In genomic region chr15:41424809-41425208, GRCh38 we compare ENCODE assay signal across 18 cellular contexts. TPM values are rescaled to one million over a fixed set of nuclear protein-coding genes. Genes with fewer than 3 reads are reported as not detected.
DNase-seq lines count a peak whose midpoint lies in the region; ATAC-seq and TF ChIP-seq lines count a peak whose summit lies in the region.
"Had no signal": no experiment of that assay in that cellular context is flagged by ENCODE, and none has a peak within 500 bp of the region (broad histone marks: within the 10 kb centered on the region; RNA-seq: fewer than 3 reads in every experiment).

No MANE protein-coding gene starts in this region.

- no peak for ATAC-seq in activated T-cell treated with anti-CD3 and anti-CD28 coated beads, Interleukin-2, amount 50 U/mL, for 4 hours
- ATAC-seq in activated CD8-positive, alpha-beta T cell treated with anti-CD3 and anti-CD28 coated beads, Interleukin-2, amount 10 ng/mL, durations not matched to agents 7 days and 5 days = no peak
- ATAC-seq in GM19328 (IDR thresholded peaks at IDR 0.05; ENCODE audit: unreplicated experiment) = no peak
- ATAC-seq: gastroesophageal sphincter, left lobe of liver, right cardiac atrium had no signal

- CTCF ChIA-PET in activated CD8-positive, alpha-beta T cell treated with anti-CD3 and anti-CD28 coated beads, Interleukin-2, amount 10 ng/mL, durations not matched to agents 7 days and 5 days (lab: Charles Lee) = no interaction called here

- H3K4me3 ChIP-seq in brain microvascular endothelial cell (ENCODE audit: low read depth, low read length) = no peak overlapping the region
- H3K4me3 ChIP-seq: gastroesophageal sphincter had no signal

- H3K27ac Mint-ChIP-seq in activated T-cell treated with anti-CD3 and anti-CD28 coated beads, Interleukin-2, amount 50 U/mL, for 24 hours = peak overlapping the region; percentile 83
- peak overlapping the region; percentile 87 for H3K27ac Mint-ChIP-seq in activated CD8-positive, alpha-beta T cell treated with anti-CD3 and anti-CD28 coated beads, Interleukin-2, amount 10 ng/mL, durations not matched to agents 7 days and 5 days
- no peak overlapping the region for H3K27ac Mint-ChIP-seq in neural crest cell (ENCODE audit: unreplicated experiment)

- no peaks in the 10 kb centered on the region for H3K27me3 ChIP-seq in brain microvascular endothelial cell (replicated peaks)
- H3K27me3 ChIP-seq: gastroesophageal sphincter had no signal

- H3K27ac ChIP-seq in brain microvascular endothelial cell = no peak overlapping the region
- H3K27ac ChIP-seq: gastroesophageal sphincter had no signal

- H3K36me3 Mint-ChIP-seq in activated T-cell treated with anti-CD3 and anti-CD28 coated beads, Interleukin-2, amount 50 U/mL, for 24 hours (ENCODE audit: low read depth) = peaks cover 9% of the 10 kb centered on the region
- peaks cover 4% of the 10 kb centered on the region for H3K36me3 Mint-ChIP-seq in activated T-cell treated with anti-CD3 and anti-CD28 coated beads, Interleukin-2, amount 50 U/mL, for 4 hours (ENCODE audit: insufficient read depth)
- peaks cover 7% of the 10 kb centered on the region for H3K36me3 Mint-ChIP-seq in activated CD8-positive, alpha-beta T cell treated with anti-CD3 and anti-CD28 coated beads, Interleukin-2, amount 10 ng/mL, durations not matched to agents 7 days and 5 days (ENCODE audit: low read depth)
- peaks cover 8% of the 10 kb centered on the region for H3K36me3 Mint-ChIP-seq in neural crest cell (ENCODE audit: low read depth)

- H3K36me3 ChIP-seq in brain microvascular endothelial cell (replicated peaks) = no peaks in the 10 kb centered on the region
- H3K36me3 ChIP-seq: gastroesophageal sphincter had no signal

- in situ Hi-C loops in KBM-7 (cut with MboI; ENCODE audit: low pct_unique_long_range_greater_than_20kb, low sequenced_read_pairs) (no loop called here), brain microvascular endothelial cell (cut with HindIII; ENCODE audit: low pct_ligation_motif_present, low sequenced_read_pairs) (no loop called here)

- no peaks in the 10 kb centered on the region for H3K27me3 Mint-ChIP-seq in activated T-cell treated with anti-CD3 and anti-CD28 coated beads, Interleukin-2, amount 50 U/mL, for 24 hours
- H3K27me3 Mint-ChIP-seq in activated T-cell treated with anti-CD3 and anti-CD28 coated beads, Interleukin-2, amount 50 U/mL, for 4 hours (ENCODE audit: low read depth) = no peaks in the 10 kb centered on the region
- H3K27me3 Mint-ChIP-seq in activated CD8-positive, alpha-beta T cell treated with anti-CD3 and anti-CD28 coated beads, Interleukin-2, amount 10 ng/mL, durations not matched to agents 7 days and 5 days (ENCODE audit: low read depth) = no peaks in the 10 kb centered on the region
- H3K27me3 Mint-ChIP-seq in neural crest cell (ENCODE audit: low read depth) = no peaks in the 10 kb centered on the region
- H3K27me3 Mint-ChIP-seq: brain had no signal

- TF ChIP-seq POLR2A in erythroblast (IDR thresholded peaks at IDR 0.05; ENCODE audit: low read length) = no peak

- peaks cover 43% of the 10 kb centered on the region for H3K4me1 Mint-ChIP-seq in activated T-cell treated with anti-CD3 and anti-CD28 coated beads, Interleukin-2, amount 50 U/mL, for 24 hours (ENCODE audit: low read depth)
- H3K4me1 Mint-ChIP-seq in activated T-cell treated with anti-CD3 and anti-CD28 coated beads, Interleukin-2, amount 50 U/mL, for 4 hours (ENCODE audit: low read depth) = peaks cover 31% of the 10 kb centered on the region
- H3K4me1 Mint-ChIP-seq in activated CD8-positive, alpha-beta T cell treated with anti-CD3 and anti-CD28 coated beads, Interleukin-2, amount 10 ng/mL, durations not matched to agents 7 days and 5 days (ENCODE audit: low read depth) = peaks cover 36% of the 10 kb centered on the region
- H3K4me1 Mint-ChIP-seq in neural crest cell = peaks cover 16% of the 10 kb centered on the region

- H3K4me3 Mint-ChIP-seq in activated T-cell treated with anti-CD3 and anti-CD28 coated beads, Interleukin-2, amount 50 U/mL, for 24 hours = peak overlapping the region; percentile 13
- no peak overlapping the region for H3K4me3 Mint-ChIP-seq in activated T-cell treated with anti-CD3 and anti-CD28 coated beads, Interleukin-2, amount 50 U/mL, for 4 hours
- peak overlapping the region; percentile 14 for H3K4me3 Mint-ChIP-seq in activated CD8-positive, alpha-beta T cell treated with anti-CD3 and anti-CD28 coated beads, Interleukin-2, amount 10 ng/mL, durations not matched to agents 7 days and 5 days
- no peak overlapping the region for H3K4me3 Mint-ChIP-seq in neural crest cell
- H3K4me3 Mint-ChIP-seq: brain had no signal

- no peaks in the 10 kb centered on the region for H3K9me3 Mint-ChIP-seq in activated T-cell treated with anti-CD3 and anti-CD28 coated beads, Interleukin-2, amount 50 U/mL, for 24 hours
- H3K9me3 Mint-ChIP-seq in activated T-cell treated with anti-CD3 and anti-CD28 coated beads, Interleukin-2, amount 50 U/mL, for 4 hours = no peaks in the 10 kb centered on the region
- no peaks in the 10 kb centered on the region for H3K9me3 Mint-ChIP-seq in activated CD8-positive, alpha-beta T cell treated with anti-CD3 and anti-CD28 coated beads, Interleukin-2, amount 10 ng/mL, durations not matched to agents 7 days and 5 days (ENCODE audit: insufficient read depth)
- no peaks in the 10 kb centered on the region for H3K9me3 Mint-ChIP-seq in neural crest cell

- no peak for DNase-seq in activated T-cell treated with anti-CD3 and anti-CD28 coated beads, Interleukin-2, amount 50 U/mL, for 24 hours
- no peak for DNase-seq in activated T-cell treated with anti-CD3 and anti-CD28 coated beads, Interleukin-2, amount 50 U/mL, for 4 hours
- DNase-seq in KBM-7 = peak; percentile 25
- no peak for DNase-seq in activated CD8-positive, alpha-beta T cell treated with anti-CD3 and anti-CD28 coated beads, Interleukin-2, amount 10 ng/mL, durations not matched to agents 7 days and 5 days
- no peak for DNase-seq in neural crest cell (ENCODE audit: low read depth, low spot score)
- DNase-seq in erythroblast (lab: John Stamatoyannopoulos, UW) = no peak
- no peak for DNase-seq in brain microvascular endothelial cell
- DNase-seq: cortex of kidney, DMS79 treated with DMSO at 0.1 percent for 48 hours, NCI-H1930, NCI-H446 treated with DMSO at 0.1 percent for 48 hours, right cardiac atrium, SHP77 treated with DMSO at 0.1 percent for 48 hours, T1000 had no signal

- TF ChIP-seq CTCF in neural crest cell (conservative IDR thresholded peaks at IDR 0.05) (peak; percentile 23), brain microvascular endothelial cell (IDR thresholded peaks at IDR 0.05; ENCODE audit: low read depth, low read length, missing control alignments) (no peak)

- POLR2A ChIA-PET in activated CD8-positive, alpha-beta T cell treated with anti-CD3 and anti-CD28 coated beads, Interleukin-2, amount 10 ng/mL, durations not matched to agents 7 days and 5 days (lab: Charles Lee) = no interaction called here

RNA-seq across cellular contexts. Expression of gene RTF1, which starts 7.9 kb away (rescaled TPM):
- 10 to 100 TPM; 28.6 to 38.3 (median 32.6) TPM for total RNA-seq in activated T-cell treated with anti-CD3 and anti-CD28 coated beads, Interleukin-2, amount 50 U/mL, for 4 hours
- total RNA-seq in activated CD8-positive, alpha-beta T cell treated with anti-CD3 and anti-CD28 coated beads, Interleukin-2, amount 10 ng/mL, durations not matched to agents 7 days and 5 days = 10 to 100 TPM; 31.0 to 40.7 TPM
- total RNA-seq in neural crest cell = 65.8 and 66.3 TPM in 2 replicates

RNA-seq across cellular contexts. Expression of gene NDUFAF1, which starts 22.5 kb away (rescaled TPM):
- total RNA-seq in activated T-cell treated with anti-CD3 and anti-CD28 coated beads, Interleukin-2, amount 50 U/mL, for 4 hours = 10 to 100 TPM; 28.6 to 31.4 (median 29.3) TPM
- total RNA-seq in activated CD8-positive, alpha-beta T cell treated with anti-CD3 and anti-CD28 coated beads, Interleukin-2, amount 10 ng/mL, durations not matched to agents 7 days and 5 days = 10 to 100 TPM; 11.4 to 13.6 TPM
- total RNA-seq in neural crest cell = 16.4 and 17.7 TPM in 2 replicates

Comparison
In these comparisons a context has a peak if more than half of its experiments do, and no peak if none do; other contexts are left out.
1. H3K4me3 Mint-ChIP-seq: peak in activated T-cell treated with anti-CD3 and anti-CD28 coated beads, Interleukin-2, amount 50 U/mL, for 24 hours (single experiment) and activated CD8-positive, alpha-beta T cell treated with anti-CD3 and anti-CD28 coated beads, Interleukin-2, amount 10 ng/mL, durations not matched to agents 7 days and 5 days (single experiment); none in activated T-cell treated with anti-CD3 and anti-CD28 coated beads, Interleukin-2, amount 50 U/mL, for 4 hours (single experiment) and neural crest cell (single experiment).